23 cellular contexts compared by ENCODE assay signal in the genomic region with DNA sequence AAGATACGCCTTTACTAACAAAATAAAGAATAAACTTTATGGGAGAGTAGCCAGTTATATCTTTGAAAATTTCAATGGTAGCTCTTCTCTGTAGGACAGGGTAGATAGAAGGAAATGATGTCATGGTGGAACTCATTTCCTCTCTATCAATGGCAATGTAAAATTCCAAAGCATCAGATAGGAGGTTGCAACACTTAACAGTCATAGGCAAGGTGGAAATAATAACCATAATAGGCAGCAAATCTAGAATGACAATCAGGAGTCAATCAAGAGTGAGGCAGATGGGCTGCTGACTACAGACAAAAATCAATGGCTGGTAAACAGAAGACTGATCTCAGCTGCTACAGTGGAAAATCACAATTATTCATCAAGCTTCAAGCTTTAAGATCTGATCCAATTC. TPM values are rescaled to one million over a fixed set of nuclear protein-coding genes. Genes with fewer than 3 reads are reported as not detected.
A peak's percentile ranks its signal among the peaks of the same experiment; 100 is the strongest.
DNase-seq lines count a peak whose midpoint lies in the region; ATAC-seq, FAIRE-seq and TF ChIP-seq lines count a peak whose summit lies in the region.
"Had no signal": no experiment of that assay in that cellular context is flagged by ENCODE, and none has a peak within 500 bp of the region (broad histone marks: within the 10 kb centered on the region; RNA-seq: fewer than 3 reads in every experiment).

No MANE protein-coding gene starts in this region.

- no peaks in the 10 kb centered on the region for H3K79me2 ChIP-seq in PC-3 (ENCODE audit: low read length)

- POLR2A ChIA-PET in PC-3 (lab: Charles Lee; ENCODE audit: unreplicated experiment), result no interaction called here

- FAIRE-seq in kidney (lab: Jason Lieb, UNC), result no peak
- FAIRE-seq: GM12892, TTC549 had no signal

- H3F3A ChIP-seq in PC-3 (ENCODE audit: low read length, unreplicated experiment), result no peaks in the 10 kb centered on the region

- no peak overlapping the region for H3K9ac ChIP-seq in PC-3 (ENCODE audit: low read length)
- no peak overlapping the region for H3K9ac ChIP-seq in kidney (ENCODE audit: low read length in 2 of 2)

- intact Hi-C loops in PC-3 (cut with micrococcal nuclease), result no loop called here
- intact Hi-C loops in kidney (cut with DNase I), result no loop called here

- no TSS peak for BruUV-seq in PC-3 (replicated peaks; lab: Mats Ljungman, UMichigan)

- H4K20me1 ChIP-seq in PC-3 (ENCODE audit: low read length), result no peaks in the 10 kb centered on the region

- H3K9me3 ChIP-seq in PC-3 (ENCODE audit: low read length), result 0 out of 2 replicates have a peak, but pooled peaks cover 4% of the 10 kb centered on the region
- peaks cover 0 to 4% of the 10 kb centered on the region in 2 donors for H3K9me3 ChIP-seq in kidney (ENCODE audit: control insufficient read depth in 1 of 2, low read length in 2 of 2)
- H3K9me3 ChIP-seq: ovary had no signal

- H3K9me3 Mint-ChIP-seq in nephron, result peaks cover 24% of the 10 kb centered on the region

- no peaks in the 10 kb centered on the region for H3K36me3 ChIP-seq in PC-3 (ENCODE audit: low read depth, low read length)
- no peaks in the 10 kb centered on the region for H3K36me3 ChIP-seq in kidney (ENCODE audit: control insufficient read depth in 1 of 2, insufficient read depth in 2 of 2, low read length in 2 of 2)
- H3K36me3 ChIP-seq: MG63, ovary, right atrium auricular region, tibial nerve had no signal

- no peaks in the 10 kb centered on the region for H3K27me3 ChIP-seq in PC-3 (ENCODE audit: low read length)
- H3K27me3 ChIP-seq: MG63, ovary, right atrium auricular region, tibial nerve had no signal

- H2AFZ ChIP-seq in PC-3 (ENCODE audit: low read length), result no peak overlapping the region

- no peak overlapping the region for H3K4me3 ChIP-seq in PC-3 (ENCODE audit: low read length)
- no peak overlapping the region for H3K4me3 ChIP-seq in epithelial cell of esophagus (ENCODE audit: low read length)
- no peak overlapping the region for H3K4me3 ChIP-seq in kidney (ENCODE audit: low read length in 2 of 2)
- H3K4me3 ChIP-seq: MG63, ovary, right atrium auricular region, tibial nerve had no signal

- no peaks in the 10 kb centered on the region for H3K36me3 Mint-ChIP-seq in nephron (ENCODE audit: low read depth)

- no peak for TF ChIP-seq CTCF in PC-3 (conservative IDR thresholded peaks at IDR 0.05; ENCODE audit: low read depth, low read length)
- no peak for TF ChIP-seq CTCF in epithelial cell of esophagus (IDR thresholded peaks at IDR 0.05; ENCODE audit: insufficient read depth, low read depth, low read length, missing control alignments)
- TF ChIP-seq CTCF in nephron (IDR thresholded peaks at IDR 0.05; ENCODE audit: unreplicated experiment in 3 of 3), result no peak
- TF ChIP-seq CTCF in kidney (IDR thresholded peaks at IDR 0.05; ENCODE audit: borderline replicate concordance, extremely low read depth, insufficient read depth), result no peak

- DNase-seq in GM03348 (ENCODE audit: low spot score) (peak; percentile 4), PC-3 (peak; percentile 57), epithelial cell of esophagus (ENCODE audit: low read depth) (peak; percentile 80), Ammon's horn (ENCODE audit: low spot score) (no peak), kidney (no peak), DMS153 (lab: John Stamatoyannopoulos, UW) (no peak)
- DNase-seq in activated CD4-positive, alpha-beta T cell treated with anti-CD3 and anti-CD28 coated beads for 1 hour, result no peak
- DNase-seq: activated naive CD4-positive, alpha-beta T cell treated with Interleukin-2 at 50 U/mL for 16 hours; activated T-cell treated with anti-CD3 and anti-CD28 coated beads, Interleukin-2, amount 50 U/mL, for 4 hours; CD8-positive, alpha-beta memory T cell; left cardiac atrium; naive thymus-derived CD8-positive, alpha-beta T cell; NCI-H1436; NCI-H526 treated with DMSO at 0.1 percent for 48 hours; ovary; stimulated activated naive CD8-positive, alpha-beta T cell treated with anti-CD3 and anti-CD28 coated beads, Interleukin-15, amount 100 ng/mL, for 72 hours had no signal

- no peak overlapping the region for H3K4me3 Mint-ChIP-seq in nephron
- H3K4me3 Mint-ChIP-seq: activated T-cell treated with anti-CD3 and anti-CD28 coated beads, Interleukin-2, amount 50 U/mL, for 4 hours; CD8-positive, alpha-beta memory T cell; naive thymus-derived CD8-positive, alpha-beta T cell; stimulated activated naive CD8-positive, alpha-beta T cell treated with anti-CD3 and anti-CD28 coated beads, Interleukin-15, amount 100 ng/mL, for 72 hours had no signal

- CTCF ChIA-PET in PC-3 (lab: Charles Lee), result no interaction called here

- H3K4me1 ChIP-seq in PC-3 (ENCODE audit: insufficient read depth, low read length) (peaks cover 24% of the 10 kb centered on the region), kidney (ENCODE audit: control insufficient read depth in 1 of 2, insufficient read depth in 1 of 2, low read depth in 1 of 2, low read length in 2 of 2) (no peaks in the 10 kb centered on the region)
- H3K4me1 ChIP-seq: right atrium auricular region had no signal

- H3K4me2 ChIP-seq in PC-3 (ENCODE audit: low read length), result peak overlapping the region; percentile 47

- H3K4me1 Mint-ChIP-seq in nephron, result peaks cover 13% of the 10 kb centered on the region
- H3K4me1 Mint-ChIP-seq: CD8-positive, alpha-beta memory T cell; stimulated activated naive CD8-positive, alpha-beta T cell treated with anti-CD3 and anti-CD28 coated beads, Interleukin-15, amount 100 ng/mL, for 72 hours had no signal

- H3K27ac Mint-ChIP-seq in nephron, result peak overlapping the region; percentile 67 to 78 (median 71)
- H3K27ac Mint-ChIP-seq: CD8-positive, alpha-beta memory T cell; naive thymus-derived CD8-positive, alpha-beta T cell; stimulated activated naive CD8-positive, alpha-beta T cell treated with anti-CD3 and anti-CD28 coated beads, Interleukin-15, amount 100 ng/mL, for 72 hours had no signal

- ATAC-seq in PC-3, result peak; percentile 58
- ATAC-seq: activated T-cell treated with anti-CD3 and anti-CD28 coated beads, Interleukin-2, amount 50 U/mL, for 4 hours; naive thymus-derived CD8-positive, alpha-beta T cell; Right ventricle myocardium inferior; stimulated activated naive CD8-positive, alpha-beta T cell treated with anti-CD3 and anti-CD28 coated beads, Interleukin-15, amount 100 ng/mL, for 72 hours had no signal

- no peaks in the 10 kb centered on the region for H3K27me3 Mint-ChIP-seq in nephron (ENCODE audit: low read depth)
- H3K27me3 Mint-ChIP-seq: stimulated activated naive CD8-positive, alpha-beta T cell treated with anti-CD3 and anti-CD28 coated beads, Interleukin-15, amount 100 ng/mL, for 72 hours had no signal

- H3K27ac ChIP-seq in PC-3 (ENCODE audit: low read length) (peak overlapping the region; percentile 52), kidney (ENCODE audit: low read depth in 2 of 2, low read length in 2 of 2) (no peak overlapping the region)
- H3K27ac ChIP-seq: ovary, right atrium auricular region, tibial nerve had no signal

- no peaks in the 10 kb centered on the region for H3K9me2 ChIP-seq in PC-3 (replicated peaks; ENCODE audit: low read length)

RNA-seq across cellular contexts. Expression of a gene that starts 53.9 kb away (rescaled TPM):
- total RNA-seq in PC-3 (2014; rRNA removed), result 5.6 and 5.8 TPM in 2 replicates
- 31.5 TPM for total RNA-seq in kidney
- polyA plus RNA-seq in kidney (ENCODE audit: insufficient read depth, low read depth, low replicate concordance), result 1.8 TPM

Comparison
In these comparisons a context has a peak if more than half of its experiments do, and no peak if none do; other contexts are left out.
1. DNase-seq: peak in GM03348 (single experiment), PC-3 (single experiment) and epithelial cell of esophagus (single experiment); none in Ammon's horn (single experiment), activated CD4-positive, alpha-beta T cell treated with anti-CD3 and anti-CD28 coated beads for 1 hour (single experiment), kidney (single experiment) and DMS153 (single experiment).